ENCODE assay signal across 11 cellular contexts in genomic region chr1:32925360-32926142, GRCh38. TPM values are rescaled to one million over a fixed set of nuclear protein-coding genes. Genes with fewer than 3 reads are reported as not detected.
DNase-seq lines count a peak whose midpoint lies in the region; ATAC-seq and TF ChIP-seq lines count a peak whose summit lies in the region.
"Had no signal": no experiment of that assay in that cellular context is flagged by ENCODE, and none has a peak within 500 bp of the region (broad histone marks: within the 10 kb centered on the region; RNA-seq: fewer than 3 reads in every experiment).

No MANE protein-coding gene starts in this region.

- CTCF ChIA-PET in activated CD4-positive, alpha-beta T cell treated with anti-CD3 and anti-CD28 coated beads for 36 hours (lab: Charles Lee) = interaction anchor here (0.7 to 1.2 kb wide), 5 partner anchors 17 to 49 kb away, joined by 3 to 6 read pairs (median 4); no protein-coding TSS in a partner anchor

- POLR2A ChIA-PET in activated CD4-positive, alpha-beta T cell treated with anti-CD3 and anti-CD28 coated beads for 36 hours (lab: Charles Lee) = no interaction called here
- POLR2A ChIA-PET in activated naive CD8-positive, alpha-beta T cell treated with anti-CD3 and anti-CD28 coated beads, Interleukin-2, amount 10 ng/mL, durations not matched to agents 7 days and 5 days (lab: Charles Lee) = interaction anchor here (0.6 kb wide), 2 partner anchors 68 to 163 kb away, joined by 5 read pairs; no protein-coding TSS in a partner anchor

- H3K36me3 Mint-ChIP-seq in activated CD4-positive, alpha-beta T cell treated with anti-CD3 and anti-CD28 coated beads for 36 hours (ENCODE audit: low read depth) = no peaks in the 10 kb centered on the region
- peaks cover 2% of the 10 kb centered on the region for H3K36me3 Mint-ChIP-seq in activated naive CD8-positive, alpha-beta T cell treated with anti-CD3 and anti-CD28 coated beads, Interleukin-2, amount 10 ng/mL, durations not matched to agents 7 days and 5 days

- peaks cover 51% of the 10 kb centered on the region for H3K27me3 Mint-ChIP-seq in activated CD4-positive, alpha-beta T cell treated with anti-CD3 and anti-CD28 coated beads for 36 hours
- H3K27me3 Mint-ChIP-seq in activated naive CD8-positive, alpha-beta T cell treated with anti-CD3 and anti-CD28 coated beads, Interleukin-2, amount 10 ng/mL, durations not matched to agents 7 days and 5 days = peaks cover 77% of the 10 kb centered on the region

- WGBS in testis, 2 donors = 20 to 23% methylated on average over 24 of the region's 24 CpGs

- no peak for TF ChIP-seq CTCF in testis (IDR thresholded peaks at IDR 0.05)

- peak; percentile 70 for ATAC-seq in activated CD4-positive, alpha-beta T cell treated with anti-CD3 and anti-CD28 coated beads for 36 hours
- no peak for ATAC-seq in activated naive CD8-positive, alpha-beta T cell treated with anti-CD3 and anti-CD28 coated beads, Interleukin-2, amount 10 ng/mL, durations not matched to agents 7 days and 5 days (ENCODE audit: low read depth)

- H3K9me3 Mint-ChIP-seq in activated CD4-positive, alpha-beta T cell treated with anti-CD3 and anti-CD28 coated beads for 36 hours (ENCODE audit: low read depth) = no peaks in the 10 kb centered on the region
- peaks cover 2% of the 10 kb centered on the region for H3K9me3 Mint-ChIP-seq in activated naive CD8-positive, alpha-beta T cell treated with anti-CD3 and anti-CD28 coated beads, Interleukin-2, amount 10 ng/mL, durations not matched to agents 7 days and 5 days

- peak overlapping the region; percentile 3 to 39 for H3K4me3 ChIP-seq in testis

- intact Hi-C loops in activated CD4-positive, alpha-beta T cell treated with anti-CD3 and anti-CD28 coated beads for 36 hours (cut with DNase I, micrococcal nuclease) = loop anchor here in 1 of 2 experiments (5.0 kb wide), 1 partner anchor 38 kb away; the partner anchor contains the start of gene HPCA
- intact Hi-C loops in testis (cut with DNase I; ENCODE audit: low total_unique reads) = no loop called here

- peaks cover 5% of the 10 kb centered on the region for H3K4me1 ChIP-seq in testis

- peaks cover 16% of the 10 kb centered on the region for H3K4me1 Mint-ChIP-seq in activated CD4-positive, alpha-beta T cell treated with anti-CD3 and anti-CD28 coated beads for 36 hours
- peaks cover 11% of the 10 kb centered on the region for H3K4me1 Mint-ChIP-seq in activated naive CD8-positive, alpha-beta T cell treated with anti-CD3 and anti-CD28 coated beads, Interleukin-2, amount 10 ng/mL, durations not matched to agents 7 days and 5 days

- peak; percentile 50 for DNase-seq in activated CD4-positive, alpha-beta T cell treated with anti-CD3 and anti-CD28 coated beads for 36 hours
- no peak for DNase-seq in activated CD4-positive, alpha-beta T cell treated with anti-CD3 and anti-CD28 coated beads for 1 hour
- no peak for DNase-seq in activated naive CD8-positive, alpha-beta T cell treated with anti-CD3 and anti-CD28 coated beads, Interleukin-2, amount 10 ng/mL, durations not matched to agents 7 days and 5 days
- DNase-seq in iPS-NIHi11 (ENCODE audit: low spot score) = peak; percentile 58
- DNase-seq in testis = peak; percentile 36
- DNase-seq in H4 (ENCODE audit: low spot score) = no peak
- DNase-seq in NCI-H2196 treated with DMSO at 0.1 percent for 48 hours (lab: John Stamatoyannopoulos, UW; ENCODE audit: unreplicated experiment) = no peak
- no peak for DNase-seq in LoVo (ENCODE audit: low spot score)
- DNase-seq: stimulated activated CD4-positive, alpha-beta T cell treated with anti-CD3 and anti-CD28 coated beads, Interleukin-4, amount 100 ng/mL, for 1 hour had no signal

- no peaks in the 10 kb centered on the region for H3K9me3 ChIP-seq in testis

- H3K27ac ChIP-seq in testis = no peak overlapping the region
- H3K27ac ChIP-seq: RWPE1 had no signal

- TF ChIP-seq POLR2A in testis (IDR thresholded peaks at IDR 0.05) = no peak

- no peaks in the 10 kb centered on the region for H3K36me3 ChIP-seq in testis (ENCODE audit: low read depth, missing control alignments)

- no peaks in the 10 kb centered on the region for H3K27me3 ChIP-seq in testis

- no peak overlapping the region for H3K27ac Mint-ChIP-seq in activated CD4-positive, alpha-beta T cell treated with anti-CD3 and anti-CD28 coated beads for 36 hours
- no peak overlapping the region for H3K27ac Mint-ChIP-seq in activated naive CD8-positive, alpha-beta T cell treated with anti-CD3 and anti-CD28 coated beads, Interleukin-2, amount 10 ng/mL, durations not matched to agents 7 days and 5 days

- peak overlapping the region; percentile 19 for H3K4me3 Mint-ChIP-seq in activated CD4-positive, alpha-beta T cell treated with anti-CD3 and anti-CD28 coated beads for 36 hours
- H3K4me3 Mint-ChIP-seq in activated naive CD8-positive, alpha-beta T cell treated with anti-CD3 and anti-CD28 coated beads, Interleukin-2, amount 10 ng/mL, durations not matched to agents 7 days and 5 days = peak overlapping the region; percentile 35

RNA-seq across cellular contexts. Expression of gene TMEM54, which starts 24.4 kb away (rescaled TPM):
- 1 to 10 TPM; 1.4 to 1.7 TPM for total RNA-seq in activated CD4-positive, alpha-beta T cell treated with anti-CD3 and anti-CD28 coated beads for 36 hours
- total RNA-seq in activated naive CD8-positive, alpha-beta T cell treated with anti-CD3 and anti-CD28 coated beads, Interleukin-2, amount 10 ng/mL, durations not matched to agents 7 days and 5 days = not detected
- 10 to 100 TPM; 18.7 to 24.0 TPM for total RNA-seq in testis
- polyA plus RNA-seq in testis (ENCODE audit: insufficient read depth, low read depth, low replicate concordance) = 23.0 TPM
- total RNA-seq in H4 (2014; rRNA removed; shearing (Covaris generic)) = 81.8 and 118 TPM in 2 replicates

RNA-seq across cellular contexts. Expression of gene RNF19B, which starts 39.1 kb away (rescaled TPM):
- 10 to 100 TPM; 22.5 to 23.9 TPM for total RNA-seq in activated CD4-positive, alpha-beta T cell treated with anti-CD3 and anti-CD28 coated beads for 36 hours
- 10 to 100 TPM; 21.6 to 22.4 TPM for total RNA-seq in activated naive CD8-positive, alpha-beta T cell treated with anti-CD3 and anti-CD28 coated beads, Interleukin-2, amount 10 ng/mL, durations not matched to agents 7 days and 5 days
- 100 to 1,000 TPM; 140 to 141 TPM for total RNA-seq in testis
- 225 TPM for polyA plus RNA-seq in testis (ENCODE audit: insufficient read depth, low read depth, low replicate concordance)
- total RNA-seq in H4 (2014; rRNA removed; shearing (Covaris generic)) = 7.5 and 9.7 TPM in 2 replicates

RNA-seq across cellular contexts. Expression of gene HPCA, which starts 39.3 kb away (rescaled TPM):
- total RNA-seq in activated CD4-positive, alpha-beta T cell treated with anti-CD3 and anti-CD28 coated beads for 36 hours = under 1 TPM in 1 of 2 experiments, not detected in 1; 0.49 TPM
- under 1 TPM in 1 of 2 experiments, not detected in 1; 0.40 TPM for total RNA-seq in activated naive CD8-positive, alpha-beta T cell treated with anti-CD3 and anti-CD28 coated beads, Interleukin-2, amount 10 ng/mL, durations not matched to agents 7 days and 5 days
- 1 to 10 TPM; 1.7 to 6.1 TPM for total RNA-seq in testis
- 8.8 TPM for polyA plus RNA-seq in testis (ENCODE audit: insufficient read depth, low read depth, low replicate concordance)
- not detected in 2 replicates for total RNA-seq in H4 (2014; rRNA removed; shearing (Covaris generic))
- total RNA-seq: dermis microvascular lymphatic vessel endothelial cell had no signal

RNA-seq across cellular contexts. Expression of gene FNDC5, which starts 54.8 kb away (rescaled TPM):
- not detected for total RNA-seq in activated CD4-positive, alpha-beta T cell treated with anti-CD3 and anti-CD28 coated beads for 36 hours
- total RNA-seq in activated naive CD8-positive, alpha-beta T cell treated with anti-CD3 and anti-CD28 coated beads, Interleukin-2, amount 10 ng/mL, durations not matched to agents 7 days and 5 days = not detected
- total RNA-seq in testis = 10 to 100 TPM in 1 of 2 donors, 1 to 10 TPM in 1; 9.4 to 16.3 TPM
- polyA plus RNA-seq in testis (ENCODE audit: insufficient read depth, low read depth, low replicate concordance) = 11.3 TPM
- total RNA-seq in H4 (2014; rRNA removed; shearing (Covaris generic)) = 0.12 and 0.15 TPM in 2 replicates

Comparison
In these comparisons a context has a peak if more than half of its experiments do, and no peak if none do; other contexts are left out.
1. DNase-seq: peak in activated CD4-positive, alpha-beta T cell treated with anti-CD3 and anti-CD28 coated beads for 36 hours (single experiment), iPS-NIHi11 (single experiment) and testis (single experiment); none in activated CD4-positive, alpha-beta T cell treated with anti-CD3 and anti-CD28 coated beads for 1 hour (single experiment), activated naive CD8-positive, alpha-beta T cell treated with anti-CD3 and anti-CD28 coated beads, Interleukin-2, amount 10 ng/mL, durations not matched to agents 7 days and 5 days (single experiment), H4 (single experiment), NCI-H2196 treated with DMSO at 0.1 percent for 48 hours (single experiment) and LoVo (single experiment).
2. RNA of gene TMEM54, which starts 24.4 kb away (total RNA-seq): 81.8 to 118 TPM in H4 and 18.7 to 24.0 TPM in testis; 1.4 to 1.7 TPM in activated CD4-positive, alpha-beta T cell treated with anti-CD3 and anti-CD28 coated beads for 36 hours and not detected in activated naive CD8-positive, alpha-beta T cell treated with anti-CD3 and anti-CD28 coated beads, Interleukin-2, amount 10 ng/mL, durations not matched to agents 7 days and 5 days; every median in the first group is over 4 times any median in the second.
3. RNA of gene RNF19B, which starts 39.1 kb away (total RNA-seq): 140 to 141 TPM in testis; 22.5 to 23.9 TPM in activated CD4-positive, alpha-beta T cell treated with anti-CD3 and anti-CD28 coated beads for 36 hours, 21.6 to 22.4 TPM in activated naive CD8-positive, alpha-beta T cell treated with anti-CD3 and anti-CD28 coated beads, Interleukin-2, amount 10 ng/mL, durations not matched to agents 7 days and 5 days and 7.5 to 9.7 TPM in H4; every median in the first group is over 4 times any median in the second.